Comparison of ENCODE assay signal across 1 cellular context in the genomic region with DNA sequence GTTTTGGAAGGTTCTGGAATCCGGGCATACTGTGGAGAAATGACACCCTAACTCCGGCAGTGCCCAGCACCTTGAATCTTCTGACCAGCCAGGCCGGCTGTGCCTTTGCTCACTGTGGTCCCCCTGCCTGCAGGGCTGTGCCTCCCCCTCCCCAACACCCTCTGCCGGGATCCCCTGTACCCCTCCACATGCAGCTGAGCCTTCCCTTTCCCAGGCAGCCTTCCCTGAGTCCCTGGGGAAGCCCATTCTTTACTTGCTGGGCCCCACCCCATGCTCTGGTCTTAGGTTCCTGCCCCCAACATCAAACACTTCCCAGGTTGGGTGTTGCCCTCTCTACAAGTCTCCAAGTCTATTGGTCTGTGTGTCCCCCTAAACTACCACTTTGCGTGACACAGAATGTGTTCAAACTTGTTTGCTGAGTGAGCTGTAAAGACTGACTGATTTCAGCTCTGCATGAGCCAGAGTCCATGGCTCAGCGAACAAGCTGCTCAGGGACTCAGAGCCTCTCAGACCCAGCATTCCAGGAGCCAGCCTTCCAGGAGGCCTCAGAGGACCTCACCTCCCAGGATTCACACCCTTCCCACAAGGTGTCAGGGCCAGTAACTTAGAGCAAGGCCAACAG.
TF ChIP-seq lines count a peak whose summit lies in the region.

No MANE protein-coding gene starts in this region.

TF ChIP-seq in IMR-90, 13 proteins besides CTCF, POLR2A, EP300 and RAD21:
- TF ChIP-seq CHD1 (IDR thresholded peaks at IDR 0.05; ENCODE audit: low read depth, low read length) (no peak), FOS (IDR thresholded peaks at IDR 0.05; ENCODE audit: low read depth, low read length) (no peak), RFX5 (IDR thresholded peaks at IDR 0.05; ENCODE audit: low read depth, low read length) (no peak), MAZ (IDR thresholded peaks at IDR 0.05; ENCODE audit: borderline replicate concordance, low read depth, low read length) (no peak), BHLHE40 (IDR thresholded peaks at IDR 0.05; ENCODE audit: low read depth, low read length) (no peak), MXI1 (IDR thresholded peaks at IDR 0.05; ENCODE audit: borderline replicate concordance, low read depth, low read length) (no peak), NFE2L2 (IDR thresholded peaks at IDR 0.05; ENCODE audit: low read depth, low read length) (no peak), MAFK (IDR thresholded peaks at IDR 0.05; ENCODE audit: low read depth, low read length) (no peak), RCOR1 (IDR thresholded peaks at IDR 0.05; ENCODE audit: insufficient replicate concordance, low read length) (no peak), SMC3 (IDR thresholded peaks at IDR 0.05; ENCODE audit: low read depth, low read length) (no peak), CEBPB (IDR thresholded peaks at IDR 0.05; ENCODE audit: low read depth, low read length) (no peak)
- TF ChIP-seq, protein P1, sequence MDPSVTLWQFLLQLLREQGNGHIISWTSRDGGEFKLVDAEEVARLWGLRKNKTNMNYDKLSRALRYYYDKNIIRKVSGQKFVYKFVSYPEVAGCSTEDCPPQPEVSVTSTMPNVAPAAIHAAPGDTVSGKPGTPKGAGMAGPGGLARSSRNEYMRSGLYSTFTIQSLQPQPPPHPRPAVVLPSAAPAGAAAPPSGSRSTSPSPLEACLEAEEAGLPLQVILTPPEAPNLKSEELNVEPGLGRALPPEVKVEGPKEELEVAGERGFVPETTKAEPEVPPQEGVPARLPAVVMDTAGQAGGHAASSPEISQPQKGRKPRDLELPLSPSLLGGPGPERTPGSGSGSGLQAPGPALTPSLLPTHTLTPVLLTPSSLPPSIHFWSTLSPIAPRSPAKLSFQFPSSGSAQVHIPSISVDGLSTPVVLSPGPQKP (IDR thresholded peaks at IDR 0.05; ENCODE audit: borderline replicate concordance, low read depth, low read length), result no peak
- TF ChIP-seq, protein P2, sequence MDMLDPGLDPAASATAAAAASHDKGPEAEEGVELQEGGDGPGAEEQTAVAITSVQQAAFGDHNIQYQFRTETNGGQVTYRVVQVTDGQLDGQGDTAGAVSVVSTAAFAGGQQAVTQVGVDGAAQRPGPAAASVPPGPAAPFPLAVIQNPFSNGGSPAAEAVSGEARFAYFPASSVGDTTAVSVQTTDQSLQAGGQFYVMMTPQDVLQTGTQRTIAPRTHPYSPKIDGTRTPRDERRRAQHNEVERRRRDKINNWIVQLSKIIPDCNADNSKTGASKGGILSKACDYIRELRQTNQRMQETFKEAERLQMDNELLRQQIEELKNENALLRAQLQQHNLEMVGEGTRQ (IDR thresholded peaks at IDR 0.05; ENCODE audit: low read depth, low read length), result no peak
